Comparison of ENCODE assay signal across 1 cellular context in the genomic region with DNA sequence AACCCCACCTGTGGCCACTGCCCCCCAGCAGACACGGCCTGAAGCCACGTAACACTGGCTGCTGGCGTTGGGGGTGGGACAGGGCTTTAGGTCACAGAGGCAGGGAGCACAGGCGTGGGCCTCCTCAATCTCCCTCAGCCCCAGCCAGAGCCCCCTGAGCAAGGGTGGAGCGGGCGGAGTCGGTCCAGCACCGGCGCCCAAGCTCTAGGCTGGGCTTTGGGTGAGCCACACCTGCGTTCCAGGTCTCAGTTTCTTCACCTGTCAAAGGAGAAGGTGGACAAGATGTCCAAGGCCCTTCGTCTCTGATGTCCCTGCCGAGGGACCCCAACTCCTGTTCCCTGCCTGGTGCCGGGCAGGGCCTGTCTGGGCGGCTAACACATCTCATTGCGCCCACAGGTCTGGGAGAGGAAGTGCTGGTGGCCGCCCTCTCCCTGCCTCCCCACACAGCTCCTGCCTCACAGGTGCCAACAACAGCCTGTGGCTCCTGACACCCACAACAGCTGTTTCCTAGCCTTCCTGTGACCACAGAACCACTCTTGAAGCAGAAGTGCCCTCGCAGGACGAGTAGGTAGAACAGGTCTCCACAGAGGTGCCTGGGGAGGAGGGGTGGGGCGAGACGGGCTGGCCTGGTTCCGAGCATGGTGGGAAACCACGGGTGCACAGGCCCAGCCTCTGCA.
TF ChIP-seq lines count a peak whose summit lies in the region.

No MANE protein-coding gene starts in this region.

TF ChIP-seq in WTC11, 78 proteins besides CTCF, POLR2A, EP300 and RAD21 (continued from another document):
- TF ChIP-seq, protein P1, sequence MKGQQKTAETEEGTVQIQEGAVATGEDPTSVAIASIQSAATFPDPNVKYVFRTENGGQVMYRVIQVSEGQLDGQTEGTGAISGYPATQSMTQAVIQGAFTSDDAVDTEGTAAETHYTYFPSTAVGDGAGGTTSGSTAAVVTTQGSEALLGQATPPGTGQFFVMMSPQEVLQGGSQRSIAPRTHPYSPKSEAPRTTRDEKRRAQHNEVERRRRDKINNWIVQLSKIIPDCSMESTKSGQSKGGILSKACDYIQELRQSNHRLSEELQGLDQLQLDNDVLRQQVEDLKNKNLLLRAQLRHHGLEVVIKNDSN (CRISPR knock-in tag; IDR thresholded peaks at IDR 0.05) = no peak
- TF ChIP-seq, protein P2, sequence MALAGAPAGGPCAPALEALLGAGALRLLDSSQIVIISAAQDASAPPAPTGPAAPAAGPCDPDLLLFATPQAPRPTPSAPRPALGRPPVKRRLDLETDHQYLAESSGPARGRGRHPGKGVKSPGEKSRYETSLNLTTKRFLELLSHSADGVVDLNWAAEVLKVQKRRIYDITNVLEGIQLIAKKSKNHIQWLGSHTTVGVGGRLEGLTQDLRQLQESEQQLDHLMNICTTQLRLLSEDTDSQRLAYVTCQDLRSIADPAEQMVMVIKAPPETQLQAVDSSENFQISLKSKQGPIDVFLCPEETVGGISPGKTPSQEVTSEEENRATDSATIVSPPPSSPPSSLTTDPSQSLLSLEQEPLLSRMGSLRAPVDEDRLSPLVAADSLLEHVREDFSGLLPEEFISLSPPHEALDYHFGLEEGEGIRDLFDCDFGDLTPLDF (CRISPR knock-in tag; IDR thresholded peaks at IDR 0.05) = no peak
- no peak for TF ChIP-seq CBFB (CRISPR knock-in tag; IDR thresholded peaks at IDR 0.05; ENCODE audit: low read depth)
- TF ChIP-seq TCF7 (CRISPR knock-in tag; IDR thresholded peaks at IDR 0.05; ENCODE audit: low read depth) = no peak
- TF ChIP-seq JUN (CRISPR knock-in tag; IDR thresholded peaks at IDR 0.05) = no peak
TF ChIP-seq in WTC11: peak in this region for 0.
